Comparison of ENCODE assay signal across 13 cellular contexts in the genomic region with DNA sequence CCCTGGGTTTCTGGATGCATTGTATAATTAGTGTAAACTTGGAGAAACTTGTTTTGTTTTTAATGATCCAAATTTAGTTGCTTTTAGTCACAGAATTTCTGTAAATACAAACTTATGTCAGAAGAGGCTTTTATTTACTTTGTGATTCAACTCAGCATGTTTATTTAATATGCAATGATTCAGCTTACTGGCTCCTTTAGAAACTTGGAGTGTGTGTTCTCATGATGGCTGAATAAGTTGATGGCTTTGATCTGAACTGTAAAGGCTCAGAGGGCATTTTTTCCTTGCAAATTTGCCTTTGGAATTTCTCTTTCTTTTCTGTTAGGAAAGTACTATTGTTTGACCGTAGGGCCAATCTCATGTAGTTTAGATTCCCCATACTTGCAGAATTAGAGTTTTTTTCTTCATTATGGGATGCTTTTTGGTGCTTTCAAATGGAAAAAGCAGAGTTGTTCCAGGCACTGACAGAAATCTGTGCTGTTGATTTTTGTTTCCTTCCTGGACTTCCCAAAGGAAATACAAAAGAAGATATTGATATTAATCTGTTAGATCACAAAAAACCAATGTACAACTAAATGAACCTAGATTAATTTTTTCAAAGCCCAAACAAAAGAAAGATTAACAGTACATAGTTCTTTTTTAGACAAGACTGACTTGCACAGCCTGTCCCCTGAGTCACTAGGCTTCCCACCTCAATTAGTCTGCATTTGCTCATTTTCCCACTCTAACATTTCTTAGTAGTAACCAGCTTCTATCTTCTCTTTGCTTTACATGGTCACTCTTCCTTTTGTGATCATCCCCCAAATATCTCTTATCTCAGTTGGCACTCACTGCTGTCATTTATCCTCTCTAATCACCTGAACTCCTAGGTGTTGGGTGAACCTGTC.
A peak's percentile ranks its signal among the peaks of the same experiment; 100 is the strongest.
DNase-seq lines count a peak whose midpoint lies in the region; ATAC-seq, FAIRE-seq and TF ChIP-seq lines count a peak whose summit lies in the region.
"Had no signal": no experiment of that assay in that cellular context is flagged by ENCODE, and none has a peak within 500 bp of the region (broad histone marks: within the 10 kb centered on the region; RNA-seq: fewer than 3 reads in every experiment).

No MANE protein-coding gene starts in this region.

- peak overlapping the region; percentile 19 to 63 (median 59) for H3K27ac ChIP-seq in thyroid gland
- H3K27ac ChIP-seq: KMS-11 had no signal

- ATAC-seq in HG02885 (IDR thresholded peaks at IDR 0.05; ENCODE audit: poor library complexity, unreplicated experiment): no peak
- ATAC-seq: sciatic nerve had no signal

- no peak overlapping the region for H3K4me3 Mint-ChIP-seq in T-helper 2 cell treated with Interferon-gamma antibody and Interleukin-4, amounts not matched to agents 5 μg/mL and 100 μg/mL, for 36 hours
- H3K4me3 Mint-ChIP-seq: central memory CD8-positive, alpha-beta T cell had no signal

- WGBS in thyroid gland, 2 donors: 17 to 24% methylated on average over 1 of the region's 1 CpG

- peak; percentile 93 for FAIRE-seq in islet of Langerhans (lab: Jason Lieb, UNC)
- FAIRE-seq: A204.1 had no signal

- H3K4me1 Mint-ChIP-seq in T-helper 2 cell treated with Interferon-gamma antibody and Interleukin-4, amounts not matched to agents 5 μg/mL and 100 μg/mL, for 36 hours (ENCODE audit: low read depth): peaks cover 12% of the 10 kb centered on the region

- H3K9me3 ChIP-seq in thyroid gland: no peaks in the 10 kb centered on the region

- no peaks in the 10 kb centered on the region for H3K36me3 ChIP-seq in thyroid gland

- TF ChIP-seq CTCF in thyroid gland (IDR thresholded peaks at IDR 0.05): no peak

- H3K4me3 ChIP-seq in thyroid gland (replicated peaks in 1 of 3): no peak overlapping the region

- no peaks in the 10 kb centered on the region for H3K9me3 Mint-ChIP-seq in T-helper 2 cell treated with Interferon-gamma antibody and Interleukin-4, amounts not matched to agents 5 μg/mL and 100 μg/mL, for 36 hours
- H3K9me3 Mint-ChIP-seq: central memory CD8-positive, alpha-beta T cell had no signal

- no peaks in the 10 kb centered on the region for H3K27me3 ChIP-seq in thyroid gland

- DNase-seq in NCI-H510A treated with DMSO at 0.1 percent for 48 hours (lab: John Stamatoyannopoulos, UW): peak; percentile 34
- DNase-seq in NCI-H510A (lab: John Stamatoyannopoulos, UW): no peak
- DNase-seq in astrocyte of the hippocampus (ENCODE audit: low read depth, low spot score): peak; percentile 80
- no peak for DNase-seq in thyroid gland
- DNase-seq in T-helper 2 cell treated with Interferon-gamma antibody and Interleukin-4, amounts not matched to agents 5 μg/mL and 100 μg/mL, for 36 hours (ENCODE audit: low spot score): no peak
- DNase-seq in DMS79 treated with DMSO at 0.1 percent for 48 hours (lab: John Stamatoyannopoulos, UW): no peak
- DNase-seq: NCI-H524 had no signal

- peaks cover 25 to 35% of the 10 kb centered on the region in 2 donors for H3K4me1 ChIP-seq in thyroid gland

- no peaks in the 10 kb centered on the region for H3K36me3 Mint-ChIP-seq in T-helper 2 cell treated with Interferon-gamma antibody and Interleukin-4, amounts not matched to agents 5 μg/mL and 100 μg/mL, for 36 hours (ENCODE audit: low read depth)

- intact Hi-C loops in thyroid gland (cut with DNase I): no loop called here

- no peak for TF ChIP-seq POLR2A in thyroid gland (IDR thresholded peaks at IDR 0.05)

- H3K27ac Mint-ChIP-seq in T-helper 2 cell treated with Interferon-gamma antibody and Interleukin-4, amounts not matched to agents 5 μg/mL and 100 μg/mL, for 36 hours: no peak overlapping the region

- peaks cover 36% of the 10 kb centered on the region for H3K27me3 Mint-ChIP-seq in T-helper 2 cell treated with Interferon-gamma antibody and Interleukin-4, amounts not matched to agents 5 μg/mL and 100 μg/mL, for 36 hours (ENCODE audit: low read depth)

Comparison
In these comparisons a context has a peak if more than half of its experiments do, and no peak if none do; other contexts are left out.
1. DNase-seq: peak in NCI-H510A treated with DMSO at 0.1 percent for 48 hours (single experiment) and astrocyte of the hippocampus (single experiment); none in NCI-H510A (single experiment), thyroid gland (0 of 2), T-helper 2 cell treated with Interferon-gamma antibody and Interleukin-4, amounts not matched to agents 5 μg/mL and 100 μg/mL, for 36 hours (single experiment) and DMS79 treated with DMSO at 0.1 percent for 48 hours (single experiment).